Comparison of ENCODE assay signal across 8 cellular contexts in genomic region chr1:13960376-13960987, GRCh38.
DNase-seq lines count a peak whose midpoint lies in the region; ATAC-seq and TF ChIP-seq lines count a peak whose summit lies in the region.

No MANE protein-coding gene starts in this region.

- H3K4me1 Mint-ChIP-seq in endothelial cell (ENCODE audit: unreplicated experiment) (no peaks in the 10 kb centered on the region), mesothelial cell of epicardium (peaks cover 4% of the 10 kb centered on the region)

- TF ChIP-seq CTCF in AG09319 (IDR thresholded peaks at IDR 0.05; ENCODE audit: low read depth, low read length) (peak; percentile 99), GM13977 (IDR thresholded peaks at IDR 0.05; ENCODE audit: extremely low read depth, insufficient read depth, missing control alignments) (peak; percentile 90), endothelial cell (IDR thresholded peaks at IDR 0.05; ENCODE audit: unreplicated experiment) (peak; percentile 91), mesothelial cell of epicardium (IDR thresholded peaks at IDR 0.05; ENCODE audit: unreplicated experiment) (peak; percentile 96)

- in situ Hi-C loops in GM13977 (cut with MboI; ENCODE audit: low pct_unique_long_range_greater_than_20kb, low sequenced_read_pairs, unreplicated experiment), result loop anchor here (25.0 kb wide), 1 partner anchor 273 kb away; no protein-coding TSS in a partner anchor

- H3K4me3 Mint-ChIP-seq in endothelial cell (ENCODE audit: unreplicated experiment), result no peak overlapping the region
- no peak overlapping the region for H3K4me3 Mint-ChIP-seq in mesothelial cell of epicardium

- H3K27ac Mint-ChIP-seq in endothelial cell (ENCODE audit: unreplicated experiment) (no peak overlapping the region), mesothelial cell of epicardium (no peak overlapping the region)

- peaks cover 2% of the 10 kb centered on the region for H3K27me3 Mint-ChIP-seq in endothelial cell (ENCODE audit: unreplicated experiment)
- peaks cover 66% of the 10 kb centered on the region for H3K27me3 Mint-ChIP-seq in mesothelial cell of epicardium (ENCODE audit: low read depth)

- DNase-seq in AG09319 (ENCODE audit: extremely low read depth, low read depth), result peak; percentile 16
- peak; percentile 74 for DNase-seq in GM13977 (ENCODE audit: low spot score)
- DNase-seq in NCI-H446 (lab: John Stamatoyannopoulos, UW), result peak; percentile 16 to 74
- peak; percentile 12 to 39 (median 37) for DNase-seq in activated CD8-positive, alpha-beta memory T cell treated with anti-CD3 and anti-CD28 coated beads for 48 hours (ENCODE audit: low read depth in 2 of 3, low spot score in 2 of 3)
- DNase-seq in endothelial cell (ENCODE audit: low spot score), result peak; percentile 80
- DNase-seq in mesothelial cell of epicardium (ENCODE audit: low spot score in 2 of 2, unreplicated experiment in 2 of 2), result peak; percentile 32 to 84
- DNase-seq in stimulated activated CD8-positive, alpha-beta memory T cell treated with anti-CD3 and anti-CD28 coated beads, Interleukin-4, amount 100 ng/mL, for 1 hour (ENCODE audit: low read depth in 2 of 2, low spot score in 1 of 2), result peak; percentile 39 to 43

- H3K36me3 Mint-ChIP-seq in endothelial cell (ENCODE audit: low read depth, unreplicated experiment), result peaks cover 3% of the 10 kb centered on the region
- no peaks in the 10 kb centered on the region for H3K36me3 Mint-ChIP-seq in mesothelial cell of epicardium

- H3K9me3 Mint-ChIP-seq in endothelial cell (ENCODE audit: unreplicated experiment), result no peaks in the 10 kb centered on the region
- H3K9me3 Mint-ChIP-seq in mesothelial cell of epicardium, result no peaks in the 10 kb centered on the region

- ATAC-seq in HG02642 (IDR thresholded peaks at IDR 0.05; ENCODE audit: poor library complexity, unreplicated experiment), result no peak

Comparison
In these comparisons a context has a peak if more than half of its experiments do, and no peak if none do; other contexts are left out.
1. DNase-seq: peak in every context shown above with its lines; median percentile 80 in endothelial cell; 74 in GM13977; 58 in mesothelial cell of epicardium; 45 in NCI-H446; 41 in stimulated activated CD8-positive, alpha-beta memory T cell treated with anti-CD3 and anti-CD28 coated beads, Interleukin-4, amount 100 ng/mL, for 1 hour; 37 in activated CD8-positive, alpha-beta memory T cell treated with anti-CD3 and anti-CD28 coated beads for 48 hours; 16 in AG09319.